8 cellular contexts compared by ENCODE assay signal in genomic region chr2:138503087-138503442, GRCh38. TPM values are rescaled to one million over a fixed set of nuclear protein-coding genes. Genes with fewer than 3 reads are reported as not detected.
A peak's percentile ranks its signal among the peaks of the same experiment; 100 is the strongest.
DNase-seq lines count a peak whose midpoint lies in the region; ATAC-seq, FAIRE-seq and TF ChIP-seq lines count a peak whose summit lies in the region.

No MANE protein-coding gene starts in this region.

- H3K27me3 ChIP-seq in H1 (replicated peaks in 1 of 4; ENCODE audit: control insufficient read depth in 3 of 4, extremely low read depth in 1 of 4, insufficient read depth in 3 of 4, low read length in 3 of 4), result no peaks in the 10 kb centered on the region; a peak in 1 of 7 replicates
- no peaks in the 10 kb centered on the region for H3K27me3 ChIP-seq in neutrophil

- TF ChIP-seq POLR2A in H1 (IDR thresholded peaks at IDR 0.05; ENCODE audit: control extremely low read depth in 1 of 2, low read depth in 2 of 2, low read length in 2 of 2), result no peak

- peak overlapping the region in 2 of 4 experiments; percentile 34 to 69; a peak in 2 of 7 replicates for H3K9ac ChIP-seq in H1 (replicated peaks in 1 of 4; ENCODE audit: extremely low read depth in 1 of 4, low read depth in 3 of 4, low read length in 3 of 4)

- no peak overlapping the region for H4K91ac ChIP-seq in H1 (replicated peaks; ENCODE audit: insufficient read length, low read length)

- POLR2A ChIA-PET in H1 (lab: Charles Lee; ENCODE audit: partially characterized antibody), result interaction anchor here (0.8 to 1.8 kb wide), 4 partner anchors 8 to 26 kb away, joined by 3 to 8 read pairs (median 6); no protein-coding TSS in a partner anchor

- H4K20me1 ChIP-seq in H1 (replicated peaks in 1 of 2; ENCODE audit: control insufficient read depth in 1 of 2, insufficient read depth in 2 of 2, low read length in 2 of 2), result peaks cover 4 to 6% of the 10 kb centered on the region in 2 experiments

- 50% methylated on average over 2 of the region's 2 CpGs; no CpG with 5 or more reads in 1 of the 2 experiments for WGBS in H1 (ENCODE audit: extremely low coverage in 1 of 2, insufficient coverage in 1 of 2, insufficient read length in 1 of 2, insufficient replicate concordance in 2 of 2, low coverage in 1 of 2, low lambda C conversion rate in 2 of 2, missing lambda C conversion rate in 1 of 2), 2 experiments

- no peak for TF ChIP-seq RAD21 in H1 (IDR thresholded peaks at IDR 0.05 in 1 of 2, conservative IDR thresholded peaks at IDR 0.05 in 1 of 2; ENCODE audit: low read depth in 2 of 2, low read length in 2 of 2)

- no peak overlapping the region for H2AK5ac ChIP-seq in H1 (ENCODE audit: low read depth, low read length)

- H2AFZ ChIP-seq in H1 (ENCODE audit: low read length), result no peak overlapping the region

- no peak overlapping the region for H2BK120ac ChIP-seq in H1 (replicated peaks; ENCODE audit: low read depth, low read length)

- no peak overlapping the region for H3K4ac ChIP-seq in H1 (replicated peaks; ENCODE audit: insufficient read length, low read depth, low read length)

- TF ChIP-seq CTCF in H1 (IDR thresholded peaks at IDR 0.05; ENCODE audit: control extremely low read depth in 1 of 3, insufficient read depth in 1 of 3, low read depth in 1 of 3, low read length in 3 of 3) (no peak), neutrophil (IDR thresholded peaks at IDR 0.05) (no peak)

- H3K79me2 ChIP-seq in H1 (ENCODE audit: control insufficient read depth in 1 of 2, insufficient read depth in 2 of 2, low read length in 2 of 2), result peaks cover 3 to 55% of the 10 kb centered on the region in 2 experiments; a peak in 3 of 4 replicates

- peaks cover 7% of the 10 kb centered on the region for H3K23me2 ChIP-seq in H1 (ENCODE audit: low read depth, low read length)

- no peaks in the 10 kb centered on the region; the same call in 1 of the 2 replicates for H3K79me1 ChIP-seq in H1 (ENCODE audit: low read depth, low read length)

- H3K4me3 ChIP-seq in H1 (ENCODE audit: extremely low read depth in 1 of 4, insufficient read depth in 2 of 4, low read depth in 3 of 4, low read length in 4 of 4), result peak overlapping the region; percentile 77 to 89 (median 86); a peak in 7 of 8 replicates
- peak overlapping the region; percentile 93 to 94 for H3K4me3 ChIP-seq in neutrophil (ENCODE audit: low read depth in 1 of 2, low read length in 1 of 2)

- no peak for FAIRE-seq in H1 (lab: Jason Lieb, UNC)

- no peak overlapping the region for H3K14ac ChIP-seq in H1 (ENCODE audit: insufficient read length)

- H3K4me1 ChIP-seq in H1 (replicated peaks in 1 of 4; ENCODE audit: control insufficient read depth in 3 of 4, insufficient read depth in 4 of 4, low read length in 3 of 4) (peaks cover 0 to 11% (median 2%) of the 10 kb centered on the region in 4 experiments; a peak in 5 of 7 replicates), neutrophil (ENCODE audit: control insufficient read depth in 1 of 2, insufficient read depth in 1 of 2, low read depth in 1 of 2, low read length in 1 of 2) (peaks cover 46 to 65% of the 10 kb centered on the region in 2 experiments)

- no peak for ATAC-seq in GM18909 (IDR thresholded peaks at IDR 0.05; ENCODE audit: poor library complexity, unreplicated experiment)

- no peak overlapping the region for H4K5ac ChIP-seq in H1 (ENCODE audit: insufficient read length, low read depth, low read length)

- no peak overlapping the region for H2BK20ac ChIP-seq in H1 (ENCODE audit: low read length)

- no peak overlapping the region for H3K23ac ChIP-seq in H1 (ENCODE audit: insufficient read length)

- H2BK5ac ChIP-seq in H1 (ENCODE audit: low read depth, low read length), result no peak overlapping the region

- CTCF ChIA-PET in H1 (lab: Charles Lee; ENCODE audit: partially characterized antibody), result interaction anchor here (0.7 kb wide), 1 partner anchor 20 kb away, joined by 3 read pairs; no protein-coding TSS in a partner anchor

- H3K9me3 ChIP-seq in H1 (ENCODE audit: insufficient read depth in 2 of 2, low read depth in 1 of 2, low read length in 1 of 2), result no peaks in the 10 kb centered on the region
- no peaks in the 10 kb centered on the region for H3K9me3 ChIP-seq in neutrophil

- no peak overlapping the region for H2BK12ac ChIP-seq in H1 (ENCODE audit: low read depth, low read length)

- H2BK15ac ChIP-seq in H1 (ENCODE audit: low read length), result no peak overlapping the region

- no peak overlapping the region for H3K18ac ChIP-seq in H1 (ENCODE audit: extremely low read depth, low read length)

- peak overlapping the region; percentile 73 to 97 for H3K4me2 ChIP-seq in H1 (ENCODE audit: insufficient read depth in 1 of 2, low read depth in 2 of 2, low read length in 2 of 2)

- no peak for TF ChIP-seq EP300 in H1 (IDR thresholded peaks at IDR 0.05; ENCODE audit: borderline replicate concordance in 1 of 2, low read depth in 2 of 2, low read length in 2 of 2)

- DNase-seq in stimulated activated CD4-positive, alpha-beta T cell treated with anti-CD3 and anti-CD28 coated beads, Interleukin-15, amount 100 ng/mL, for 24 hours, result peak; percentile 8
- no peak for DNase-seq in stimulated activated CD4-positive, alpha-beta T cell treated with anti-CD3 and anti-CD28 coated beads, Interleukin-4, amount 100 ng/mL, for 4 hours
- DNase-seq in RKO (ENCODE audit: low spot score) (peak; percentile 39), H1 (ENCODE audit: low read depth in 1 of 2, low spot score in 2 of 2) (no peak), SW480 (ENCODE audit: low spot score) (no peak), NCI-H345 (lab: John Stamatoyannopoulos, UW) (no peak)

- H3K56ac ChIP-seq in H1 (replicated peaks; ENCODE audit: insufficient read length, low read depth, low read length), result no peak overlapping the region

- H3K27ac ChIP-seq in H1 (ENCODE audit: low read depth, low read length) (no peak overlapping the region), neutrophil (peak overlapping the region; percentile 96)

- no peak overlapping the region for H4K8ac ChIP-seq in H1 (ENCODE audit: extremely low read depth, insufficient read depth, low read length)

- H3K36me3 ChIP-seq in H1 (ENCODE audit: control insufficient read depth in 2 of 4, insufficient read depth in 4 of 4, low read length in 3 of 4) (no peaks in the 10 kb centered on the region), neutrophil (no peaks in the 10 kb centered on the region)

TF ChIP-seq in H1, 55 proteins besides CTCF, POLR2A, EP300 and RAD21 (continues in another document):
- TF ChIP-seq CBX5 (IDR thresholded peaks at IDR 0.05; ENCODE audit: low read depth, low read length) (no peak), CEBPB (IDR thresholded peaks at IDR 0.05; ENCODE audit: low read depth, low read length) (no peak), FOSL1 (IDR thresholded peaks at IDR 0.05; ENCODE audit: insufficient read depth, low read depth, low read length) (no peak), GTF2F1 (IDR thresholded peaks at IDR 0.05; ENCODE audit: borderline replicate concordance, low read depth, low read length) (no peak), POLR2AphosphoS5 (IDR thresholded peaks at IDR 0.05; ENCODE audit: low read depth, low read length) (no peak), TAF7 (optimal IDR thresholded peaks at IDR 0.05; ENCODE audit: borderline replicate concordance, low read depth, low read length) (no peak), SIN3A (conservative IDR thresholded peaks at IDR 0.05 in 1 of 2, IDR thresholded peaks at IDR 0.05 in 1 of 2; ENCODE audit: low read depth in 1 of 2, low read length in 2 of 2) (no peak), ZNF274 (IDR thresholded peaks at IDR 0.05; ENCODE audit: borderline replicate concordance, extremely low read depth, low read length) (no peak), KDM5A (IDR thresholded peaks at IDR 0.05; ENCODE audit: low read length) (no peak), BRCA1 (IDR thresholded peaks at IDR 0.05; ENCODE audit: low read depth, low read length) (no peak), ATF2 (IDR thresholded peaks at IDR 0.05; ENCODE audit: low read length) (no peak), E2F6 (IDR thresholded peaks at IDR 0.05) (no peak), EGR1 (IDR thresholded peaks at IDR 0.05; ENCODE audit: borderline replicate concordance, low read depth, low read length) (no peak), EZH2 (IDR thresholded peaks at IDR 0.05; ENCODE audit: low read depth, low read length, severe bottlenecking) (no peak), JUND (IDR thresholded peaks at IDR 0.05; ENCODE audit: low read length) (no peak), SIX5 (IDR thresholded peaks at IDR 0.05; ENCODE audit: low read depth, low read length) (no peak), MAFK (IDR thresholded peaks at IDR 0.05; ENCODE audit: low read depth, low read length) (no peak), KDM1A (IDR thresholded peaks at IDR 0.05; ENCODE audit: borderline replicate concordance, low read length) (no peak), SIRT6 (IDR thresholded peaks at IDR 0.05; ENCODE audit: low read length) (no peak)

RNA-seq across cellular contexts. Expression of gene SPOPL, which starts 1.5 kb away (rescaled TPM):
- total RNA-seq in H1 (2021; fragmentation: NEBNext Ultra II Directional; extraction: Animal tissue kit (Norgen Biotek cat#: 25700)), result 13.0 and 14.5 TPM in 2 replicates
- polyA plus RNA-seq in H1 (2011; rRNA removed), result 1.9 and 2.2 TPM in 2 replicates
- 2.8 TPM for polyA plus RNA-seq in H1 (2011; cell fraction: cytosol; rRNA removed)
- polyA plus RNA-seq in H1 (2011; cell fraction: nucleus; rRNA removed), result 7.3 TPM
- polyA plus RNA-seq in H1 (2012, experiment 1 of 2), result 4.1 to 9.1 TPM (median 5.4 TPM) in 4 replicates
- polyA plus RNA-seq in H1 (2012, experiment 2 of 2), result 0.22 TPM
- 5.6 TPM for polyA plus RNA-seq in H1 (2013, experiment 1 of 2)
- 5.1 TPM for polyA plus RNA-seq in H1 (2013, experiment 2 of 2)
- polyA minus RNA-seq in H1 (2011; rRNA and poly(A)+ RNA removed), result 7.1 and 11.8 TPM in 2 replicates
- 4.8 TPM for polyA minus RNA-seq in H1 (2011; cell fraction: cytosol; rRNA and poly(A)+ RNA removed)
- 27.9 TPM for polyA minus RNA-seq in H1 (2011; cell fraction: nucleus; rRNA and poly(A)+ RNA removed)

Comparison
In these comparisons a context has a peak if more than half of its experiments do, and no peak if none do; other contexts are left out.
1. DNase-seq: peak in stimulated activated CD4-positive, alpha-beta T cell treated with anti-CD3 and anti-CD28 coated beads, Interleukin-15, amount 100 ng/mL, for 24 hours (single experiment) and RKO (single experiment); none in stimulated activated CD4-positive, alpha-beta T cell treated with anti-CD3 and anti-CD28 coated beads, Interleukin-4, amount 100 ng/mL, for 4 hours (0 of 2), H1 (0 of 2), SW480 (single experiment) and NCI-H345 (single experiment).